ENCODE assay signal across 21 cellular contexts in the genomic region with DNA sequence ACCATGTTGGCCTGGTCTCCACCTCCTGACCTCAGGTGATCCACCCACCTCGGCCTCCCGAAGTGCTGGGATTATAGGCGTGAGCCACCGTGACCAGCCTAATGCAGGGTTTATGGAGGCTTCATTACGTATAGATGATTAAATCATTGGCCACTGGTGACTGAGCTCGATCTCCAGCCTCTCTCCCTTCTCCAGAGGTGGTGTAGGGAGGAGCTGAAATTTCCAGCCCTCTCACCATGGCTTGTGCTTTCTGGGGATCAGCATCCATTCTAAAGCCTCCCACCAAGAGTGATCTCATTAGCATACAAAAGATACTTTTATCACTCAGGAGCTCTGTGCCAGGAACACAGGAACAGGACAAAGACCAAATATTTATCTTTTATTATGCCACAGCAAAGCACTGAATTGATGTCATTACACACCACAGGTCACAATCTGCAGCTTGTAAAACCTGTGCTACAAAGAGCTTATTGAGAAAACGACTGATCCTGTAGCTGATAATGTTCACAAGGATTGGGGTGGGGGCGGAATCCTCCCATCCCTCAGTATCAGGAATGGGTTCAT. TPM values are rescaled to one million over a fixed set of nuclear protein-coding genes. Genes with fewer than 3 reads are reported as not detected.
A peak's percentile ranks its signal among the peaks of the same experiment; 100 is the strongest.
DNase-seq lines count a peak whose midpoint lies in the region; ATAC-seq, FAIRE-seq and TF ChIP-seq lines count a peak whose summit lies in the region.
"Had no signal": no experiment of that assay in that cellular context is flagged by ENCODE, and none has a peak within 500 bp of the region (broad histone marks: within the 10 kb centered on the region; RNA-seq: fewer than 3 reads in every experiment).

No MANE protein-coding gene starts in this region.

- H3K36me3 ChIP-seq in HUES64 (ENCODE audit: insufficient read depth, low read length) (peaks cover 13% of the 10 kb centered on the region), Peyer's patch (no peaks in the 10 kb centered on the region), HepG2 (replicated peaks in 1 of 2; ENCODE audit: control insufficient read depth in 1 of 2, insufficient read depth in 2 of 2, low read length in 2 of 2) (peaks cover 10 to 13% of the 10 kb centered on the region in 2 experiments; a peak in 3 of 5 replicates)

- POLR2A ChIA-PET in HepG2 (lab: Yijun Ruan, JAX), result interaction anchor here (2.1 kb wide), 1 partner anchor 9 kb away, joined by 14 read pairs; no protein-coding TSS in a partner anchor

- no peak for FAIRE-seq in HepG2 (lab: Jason Lieb, UNC)
- FAIRE-seq: astrocyte, frontal cortex, urothelium cell line had no signal

- peaks cover 18% of the 10 kb centered on the region for H3K9me3 ChIP-seq in HUES64 (ENCODE audit: insufficient read depth, low read depth, low read length)
- no peaks in the 10 kb centered on the region for H3K9me3 ChIP-seq in Peyer's patch
- H3K9me3 ChIP-seq in HepG2 (ENCODE audit: low read length), result peaks cover 6% of the 10 kb centered on the region; the same call in 1 of the 2 replicates

- H3K4me1 ChIP-seq in HUES64 (ENCODE audit: insufficient read depth, low read length) (0 out of 2 replicates have a peak, but pooled peaks cover 8% of the 10 kb centered on the region), Peyer's patch (peaks cover 0 to 18% (median 3%) of the 10 kb centered on the region in 4 donors), HepG2 (ENCODE audit: insufficient read depth, low read length) (peaks cover 7% of the 10 kb centered on the region)

- no peaks in the 10 kb centered on the region for H3K27me3 ChIP-seq in HUES64 (ENCODE audit: insufficient read depth, low read length)
- H3K27me3 ChIP-seq in Peyer's patch, result no peaks in the 10 kb centered on the region
- H3K27me3 ChIP-seq in HepG2 (ENCODE audit: control insufficient read depth in 1 of 2, insufficient read depth in 2 of 2, low read length in 2 of 2), result no peaks in the 10 kb centered on the region

- H2AFZ ChIP-seq in HepG2 (ENCODE audit: low read length), result no peak overlapping the region

- no TSS peak for BruUV-seq in HepG2 (replicated peaks; lab: Mats Ljungman, UMichigan)

- peaks cover 0 to 9% of the 10 kb centered on the region in 2 donors for H3K36me3 Mint-ChIP-seq in activated T-cell treated with anti-CD3 and anti-CD28 coated beads, Interleukin-2, amount 50 U/mL, for 72 hours (ENCODE audit: insufficient read depth in 2 of 2)
- H3K36me3 Mint-ChIP-seq: immature natural killer cell had no signal

- ATAC-seq in HepG2 (no peak), HG03097 (IDR thresholded peaks at IDR 0.05; ENCODE audit: low FRiP score, unreplicated experiment) (no peak)
- no peak for ATAC-seq in activated T-cell treated with anti-CD3 and anti-CD28 coated beads, Interleukin-2, amount 50 U/mL, for 72 hours (replicated peaks in 1 of 2)
- ATAC-seq: natural killer cell treated with Interleukin-12 subunit alpha and Interleukin-12 subunit beta and Interleukin-15 and Interleukin-18, amount 100 ng/mL, for 72 hours had no signal

- no peak for TF ChIP-seq EP300 in HepG2 (IDR thresholded peaks at IDR 0.05; ENCODE audit: low read depth in 2 of 2, low read length in 2 of 2)
- TF ChIP-seq EP300 in HepG2 (CRISPR knock-in tag; IDR thresholded peaks at IDR 0.05; ENCODE audit: borderline replicate concordance), result no peak

- H3K4me3 ChIP-seq in HUES64 (ENCODE audit: low read length), result no peak overlapping the region; the same call in 1 of the 2 replicates
- H3K4me3 ChIP-seq in Peyer's patch, result no peak overlapping the region
- no peak overlapping the region for H3K4me3 ChIP-seq in HepG2 (replicated peaks in 1 of 3; ENCODE audit: insufficient read depth in 1 of 3, low read depth in 2 of 3, low read length in 3 of 3)

- no peak for TF ChIP-seq RAD21 in HepG2 (CRISPR knock-in tag; IDR thresholded peaks at IDR 0.05)

- in situ Hi-C loops in HepG2 (cut with HindIII; ENCODE audit: extremely low pct_ligation_motif_present, low pct_unique_long_range_greater_than_20kb), result no loop called here

- TF ChIP-seq POLR2A in Peyer's patch (IDR thresholded peaks at IDR 0.05) (peak in 1 of 2 donors; percentile 37), HepG2 (IDR thresholded peaks at IDR 0.05; ENCODE audit: insufficient read depth in 1 of 2, low read depth in 2 of 2, low read length in 2 of 2) (no peak)

- DNase-seq in Peyer's patch (peak in 2 of 3 donors; percentile 63 to 67), HepG2 (ENCODE audit: low spot score) (no peak), NCI-H128 (lab: John Stamatoyannopoulos, UW; ENCODE audit: unreplicated experiment) (no peak)
- no peak for DNase-seq in activated CD4-positive, CD25-positive, alpha-beta regulatory T cell treated with anti-CD3 and anti-CD28 coated beads, Interleukin-2, amount 50 U/mL, for 72 hours
- DNase-seq in activated T-cell treated with anti-CD3 and anti-CD28 coated beads, Interleukin-2, amount 50 U/mL, for 72 hours, result no peak
- DNase-seq: ACHN; activated CD4-positive, alpha-beta T cell treated with anti-CD3 and anti-CD28 coated beads for 1 hour; activated naive CD4-positive, alpha-beta T cell; CD4-positive, alpha-beta T cell; DND-41; immature natural killer cell; Kasumi-1; NCI-H1694 had no signal

- H3K27ac ChIP-seq in 22Rv1 (peak overlapping the region; percentile 69), HUES64 (ENCODE audit: low read depth, low read length) (peak overlapping the region; percentile 94), Peyer's patch (peak overlapping the region in 3 of 4 donors; percentile 49 to 83 (median 70)), HepG2 (ENCODE audit: extremely low read length, insufficient read depth, low read length) (peak overlapping the region; percentile 24)

- H3K27ac Mint-ChIP-seq in activated T-cell treated with anti-CD3 and anti-CD28 coated beads, Interleukin-2, amount 50 U/mL, for 72 hours, result no peak overlapping the region
- H3K27ac Mint-ChIP-seq: CD4-positive, alpha-beta T cell; immature natural killer cell; natural killer cell treated with Interleukin-12 subunit alpha and Interleukin-12 subunit beta and Interleukin-15 and Interleukin-18, amount 100 ng/mL, for 72 hours; stimulated activated naive CD8-positive, alpha-beta T cell treated with anti-CD3 and anti-CD28 coated beads, Interleukin-15, Interleukin-2, amounts not matched to agents 100 ng/mL and 50 ng/mL, for 24 hours had no signal

- H4K20me1 ChIP-seq in HepG2 (ENCODE audit: insufficient read depth, low read length), result no peaks in the 10 kb centered on the region

- no peak overlapping the region for H3K4me3 Mint-ChIP-seq in activated T-cell treated with anti-CD3 and anti-CD28 coated beads, Interleukin-2, amount 50 U/mL, for 72 hours
- H3K4me3 Mint-ChIP-seq: CD4-positive, alpha-beta T cell; immature natural killer cell; natural killer cell treated with Interleukin-12 subunit alpha and Interleukin-12 subunit beta and Interleukin-15 and Interleukin-18, amount 100 ng/mL, for 72 hours; stimulated activated naive CD8-positive, alpha-beta T cell treated with anti-CD3 and anti-CD28 coated beads, Interleukin-15, Interleukin-2, amounts not matched to agents 100 ng/mL and 50 ng/mL, for 24 hours had no signal

- intact Hi-C loops in HepG2 (cut with micrococcal nuclease; ENCODE audit: unreplicated experiment), result no loop called here

- CTCF ChIA-PET in HepG2 (lab: Yijun Ruan, JAX; ENCODE audit: low intra/inter-chr PET ratio, low total read pairs), result no interaction called here

- no peak overlapping the region for H3K4me2 ChIP-seq in HepG2 (ENCODE audit: low read depth, low read length)

- no peaks in the 10 kb centered on the region for H3K27me3 Mint-ChIP-seq in activated T-cell treated with anti-CD3 and anti-CD28 coated beads, Interleukin-2, amount 50 U/mL, for 72 hours (ENCODE audit: low read depth)
- H3K27me3 Mint-ChIP-seq: CD4-positive, alpha-beta T cell; stimulated activated naive CD8-positive, alpha-beta T cell treated with anti-CD3 and anti-CD28 coated beads, Interleukin-15, Interleukin-2, amounts not matched to agents 100 ng/mL and 50 ng/mL, for 24 hours had no signal

- no peak overlapping the region for H3K9ac ChIP-seq in HUES64 (ENCODE audit: low read depth, low read length)
- no peak overlapping the region for H3K9ac ChIP-seq in HepG2 (ENCODE audit: insufficient read depth, low read depth, low read length)

- TF ChIP-seq CTCF in 22Rv1 (IDR thresholded peaks at IDR 0.05) (no peak), Peyer's patch (IDR thresholded peaks at IDR 0.05) (no peak), HepG2 (CRISPR knock-in tag; IDR thresholded peaks at IDR 0.05) (no peak)

- WGBS in HUES64, result 35% methylated on average over 8 of the region's 8 CpGs
- WGBS in HepG2 (ENCODE audit: low lambda C conversion rate), result 94% methylated on average over 8 of the region's 8 CpGs

- peaks cover 58% of the 10 kb centered on the region for H3K79me2 ChIP-seq in HepG2 (ENCODE audit: insufficient read depth, low read length)

- H3K4me1 Mint-ChIP-seq in activated T-cell treated with anti-CD3 and anti-CD28 coated beads, Interleukin-2, amount 50 U/mL, for 72 hours (ENCODE audit: low read depth), result peaks cover 4% of the 10 kb centered on the region

- peaks cover 0 to 3% of the 10 kb centered on the region in 2 donors for H3K9me3 Mint-ChIP-seq in activated T-cell treated with anti-CD3 and anti-CD28 coated beads, Interleukin-2, amount 50 U/mL, for 72 hours
- H3K9me3 Mint-ChIP-seq: CD4-positive, alpha-beta T cell; natural killer cell treated with Interleukin-12 subunit alpha and Interleukin-12 subunit beta and Interleukin-15 and Interleukin-18, amount 100 ng/mL, for 72 hours had no signal

RNA-seq across cellular contexts. Expression of a gene that starts 32.4 kb away (rescaled TPM):
- 13.9 TPM for polyA plus RNA-seq in HUES64 (2013, experiment 1 of 2)
- 17.6 TPM for polyA plus RNA-seq in HUES64 (2013, experiment 2 of 2)
- total RNA-seq in Peyer's patch (10 to 100 TPM; 46.2 to 75.6 (median 61.9) TPM), HepG2 (2016; rRNA removed; fragmentation: Illumina TruSeq; extraction: Trizol) (20.3 and 21.6 TPM in 2 replicates)
- 2.9 and 3.0 TPM in 2 replicates for total RNA-seq in HepG2 (2016; cell fraction: cytosol; rRNA removed; fragmentation: Illumina TruSeq; extraction: Trizol; ENCODE audit: low read depth)
- 17.5 and 20.5 TPM in 2 replicates for total RNA-seq in HepG2 (2016; cell fraction: insoluble cytoplasmic fraction; rRNA removed; fragmentation: Illumina TruSeq; extraction: Trizol)
- 6.8 and 7.0 TPM in 2 replicates for total RNA-seq in HepG2 (2016; cell fraction: membrane; rRNA removed; fragmentation: Illumina TruSeq; extraction: Trizol)
- 12.4 and 14.1 TPM in 2 replicates for total RNA-seq in HepG2 (2016; cell fraction: nucleus; rRNA removed; fragmentation: Illumina TruSeq; extraction: Trizol)
- polyA plus RNA-seq in HepG2 (2011; rRNA removed), result 46.6 and 48.0 TPM in 2 replicates
- 45.4 and 46.7 TPM in 2 replicates for polyA plus RNA-seq in HepG2 (2011; cell fraction: cytosol; rRNA removed)
- polyA plus RNA-seq in HepG2 (2011; cell fraction: nucleus; rRNA removed), result 28.4 and 30.4 TPM in 2 replicates
- polyA plus RNA-seq in HepG2 (2012), result 35.2 and 42.3 TPM in 2 replicates
- 0.79 and 0.82 TPM in 2 replicates for polyA plus RNA-seq in HepG2 (2016; cell fraction: cytosol; fragmentation: Illumina TruSeq; extraction: Trizol; ENCODE audit: low read depth)
- polyA plus RNA-seq in HepG2 (2016; cell fraction: insoluble cytoplasmic fraction; fragmentation: Illumina TruSeq; extraction: Trizol; ENCODE audit: low read depth), result 20.4 and 24.3 TPM in 2 replicates
- 2.7 and 3.3 TPM in 2 replicates for polyA plus RNA-seq in HepG2 (2016; cell fraction: membrane; fragmentation: Illumina TruSeq; extraction: Trizol; ENCODE audit: low read depth)
- polyA plus RNA-seq in HepG2 (2016; cell fraction: nucleus; fragmentation: Illumina TruSeq; extraction: Trizol; ENCODE audit: insufficient read depth, low read depth), result 17.9 and 19.2 TPM in 2 replicates
- 40.5 and 85.7 TPM in 2 replicates for polyA minus RNA-seq in HepG2 (2011; rRNA and poly(A)+ RNA removed; ENCODE audit: low replicate concordance)
- 49.3 and 53.6 TPM in 2 replicates for polyA minus RNA-seq in HepG2 (2011; cell fraction: cytosol; rRNA and poly(A)+ RNA removed)
- polyA minus RNA-seq in HepG2 (2011; cell fraction: nucleus; rRNA and poly(A)+ RNA removed), result 29.4 and 36.8 TPM in 2 replicates
- total RNA-seq in activated T-cell treated with anti-CD3 and anti-CD28 coated beads, Interleukin-2, amount 50 U/mL, for 72 hours, result 1 to 10 TPM in 1 of 2 donors, under 1 TPM in 1; 0.95 to 1.5 TPM
- polyA plus RNA-seq: immature natural killer cell had no signal

RNA-seq across cellular contexts. Expression of a gene that starts 48.7 kb away (rescaled TPM):
- 6.0 TPM for polyA plus RNA-seq in HUES64 (2013, experiment 1 of 2)
- polyA plus RNA-seq in HUES64 (2013, experiment 2 of 2), result 7.5 TPM
- total RNA-seq in Peyer's patch, result 10 to 100 TPM; 10.2 to 28.9 (median 19.5) TPM
- 6.8 and 8.8 TPM in 2 replicates for total RNA-seq in HepG2 (2016; rRNA removed; fragmentation: Illumina TruSeq; extraction: Trizol)
- 3.5 and 3.6 TPM in 2 replicates for total RNA-seq in HepG2 (2016; cell fraction: cytosol; rRNA removed; fragmentation: Illumina TruSeq; extraction: Trizol; ENCODE audit: low read depth)
- total RNA-seq in HepG2 (2016; cell fraction: insoluble cytoplasmic fraction; rRNA removed; fragmentation: Illumina TruSeq; extraction: Trizol), result 6.7 and 8.0 TPM in 2 replicates
- 3.0 and 3.3 TPM in 2 replicates for total RNA-seq in HepG2 (2016; cell fraction: membrane; rRNA removed; fragmentation: Illumina TruSeq; extraction: Trizol)
- total RNA-seq in HepG2 (2016; cell fraction: nucleus; rRNA removed; fragmentation: Illumina TruSeq; extraction: Trizol), result 8.0 and 9.4 TPM in 2 replicates
- 6.4 and 6.9 TPM in 2 replicates for polyA plus RNA-seq in HepG2 (2011; rRNA removed)
- polyA plus RNA-seq in HepG2 (2011; cell fraction: cytosol; rRNA removed), result 4.7 and 4.9 TPM in 2 replicates
- polyA plus RNA-seq in HepG2 (2011; cell fraction: nucleus; rRNA removed), result 6.1 and 8.1 TPM in 2 replicates
- polyA plus RNA-seq in HepG2 (2012), result 5.3 and 5.8 TPM in 2 replicates
- polyA plus RNA-seq in HepG2 (2016; cell fraction: cytosol; fragmentation: Illumina TruSeq; extraction: Trizol; ENCODE audit: low read depth), result 0.41 and 0.49 TPM in 2 replicates
- polyA plus RNA-seq in HepG2 (2016; cell fraction: insoluble cytoplasmic fraction; fragmentation: Illumina TruSeq; extraction: Trizol; ENCODE audit: low read depth), result 9.9 and 11.1 TPM in 2 replicates
- polyA plus RNA-seq in HepG2 (2016; cell fraction: membrane; fragmentation: Illumina TruSeq; extraction: Trizol; ENCODE audit: low read depth), result 1.2 and 1.4 TPM in 2 replicates
- polyA plus RNA-seq in HepG2 (2016; cell fraction: nucleus; fragmentation: Illumina TruSeq; extraction: Trizol; ENCODE audit: insufficient read depth, low read depth), result 12.3 and 13.0 TPM in 2 replicates
- polyA minus RNA-seq in HepG2 (2011; rRNA and poly(A)+ RNA removed; ENCODE audit: low replicate concordance), result 8.9 and 26.0 TPM in 2 replicates
- polyA minus RNA-seq in HepG2 (2011; cell fraction: cytosol; rRNA and poly(A)+ RNA removed), result 4.7 and 6.5 TPM in 2 replicates
- polyA minus RNA-seq in HepG2 (2011; cell fraction: nucleus; rRNA and poly(A)+ RNA removed), result 10.9 and 12.7 TPM in 2 replicates
- 10 to 100 TPM; 11.6 to 18.9 TPM for total RNA-seq in activated T-cell treated with anti-CD3 and anti-CD28 coated beads, Interleukin-2, amount 50 U/mL, for 72 hours

Comparison
In these comparisons a context has a peak if more than half of its experiments do, and no peak if none do; other contexts are left out.
1. H3K27ac ChIP-seq: peak in every context shown above with its lines; median percentile 94 in HUES64; 70 in Peyer's patch; 69 in 22Rv1; 24 in HepG2.
2. DNase-seq: peak in Peyer's patch (2 of 3); none in HepG2 (single experiment), activated CD4-positive, CD25-positive, alpha-beta regulatory T cell treated with anti-CD3 and anti-CD28 coated beads, Interleukin-2, amount 50 U/mL, for 72 hours (single experiment), activated T-cell treated with anti-CD3 and anti-CD28 coated beads, Interleukin-2, amount 50 U/mL, for 72 hours (0 of 2) and NCI-H128 (single experiment).